Comparison of ENCODE assay signal across 1 cellular context in genomic region chr20:50278684-50279531, GRCh38.
A peak's percentile ranks its signal among the peaks of the same experiment; 100 is the strongest.
TF ChIP-seq lines count a peak whose summit lies in the region.

No MANE protein-coding gene starts in this region.

TF ChIP-seq in K562, 482 proteins besides CTCF, POLR2A, EP300 and RAD21 (continued from another document and continues in another):
- TF ChIP-seq ETV5 (CRISPR knock-in tag; IDR thresholded peaks at IDR 0.05; ENCODE audit: low read depth) (0 out of 2 replicates have a peak, but pooled peaks have one; percentile 37), ZNF175 (CRISPR knock-in tag; IDR thresholded peaks at IDR 0.05; ENCODE audit: low read depth) (no peak), MTA1 (IDR thresholded peaks at IDR 0.05; ENCODE audit: borderline replicate concordance) (0 out of 2 replicates have a peak, but pooled peaks have one; percentile 44), YBX1 (IDR thresholded peaks at IDR 0.05) (no peak), MAFG (tag; conservative IDR thresholded peaks at IDR 0.05) (no peak), MYC (IDR thresholded peaks at IDR 0.05; ENCODE audit: low read depth, low read length) (peak; percentile 56; the same call in 1 of the 2 replicates), MYC (CRISPR knock-in tag; IDR thresholded peaks at IDR 0.05; ENCODE audit: borderline replicate concordance, low read depth) (no peak), ATF1 (CRISPR knock-in tag; IDR thresholded peaks at IDR 0.05) (no peak), ATF1 (tag; IDR thresholded peaks at IDR 0.05) (peak; percentile 58; the same call in 1 of the 2 replicates), ZNF174 (CRISPR knock-in tag; IDR thresholded peaks at IDR 0.05) (no peak), DEAF1 (CRISPR knock-in tag; IDR thresholded peaks at IDR 0.05) (peak; percentile 59), MECOM (CRISPR knock-in tag; IDR thresholded peaks at IDR 0.05) (no peak), ZBTB40 (IDR thresholded peaks at IDR 0.05) (peak; percentile 59; the same call in 1 of the 2 replicates), ZBTB40 (CRISPR knock-in tag; IDR thresholded peaks at IDR 0.05) (no peak), LEF1 (IDR thresholded peaks at IDR 0.05) (no peak), RFX1 (IDR thresholded peaks at IDR 0.05) (0 out of 2 replicates have a peak, but pooled peaks have one; percentile 13), ZBTB7A (IDR thresholded peaks at IDR 0.05; ENCODE audit: borderline replicate concordance, control insufficient read depth, low read depth, low read length) (0 out of 2 replicates have a peak, but pooled peaks have one; percentile 23), EHMT2 (IDR thresholded peaks at IDR 0.05) (no peak), HDAC8 (tag; IDR thresholded peaks at IDR 0.05) (no peak), ATF3 (IDR thresholded peaks at IDR 0.05) (peak; percentile 49), ATF3 (CRISPR knock-in tag; conservative IDR thresholded peaks at IDR 0.05) (peak; percentile 54; the same call in 1 of the 2 replicates), HDAC2 (IDR thresholded peaks at IDR 0.05) (peak; percentile 99), PTBP1 (IDR thresholded peaks at IDR 0.05; ENCODE audit: low read depth, low read length) (peak; percentile 90; the same call in 1 of the 2 replicates), HNRNPLL (IDR thresholded peaks at IDR 0.05; ENCODE audit: low read depth, low read length, poor library complexity, severe bottlenecking) (no peak), VEZF1 (CRISPR knock-in tag; IDR thresholded peaks at IDR 0.05) (peak; percentile 63), ZNF134 (CRISPR knock-in tag; conservative IDR thresholded peaks at IDR 0.05) (no peak), HNRNPL (IDR thresholded peaks at IDR 0.05; ENCODE audit: low read depth, low read length) (no peak), KLF13 (tag; IDR thresholded peaks at IDR 0.05; ENCODE audit: borderline replicate concordance, low read depth) (no peak), LCOR (CRISPR knock-in tag; IDR thresholded peaks at IDR 0.05) (no peak), DLX4 (CRISPR knock-in tag; IDR thresholded peaks at IDR 0.05) (no peak), KAT7 (CRISPR knock-in tag; IDR thresholded peaks at IDR 0.05; ENCODE audit: borderline replicate concordance) (no peak), TCF7L2 (IDR thresholded peaks at IDR 0.05; ENCODE audit: low read depth, low read length) (no peak), KDM1A (IDR thresholded peaks at IDR 0.05) (peak; percentile 97 to 99), ZNF696 (CRISPR knock-in tag; conservative IDR thresholded peaks at IDR 0.05) (no peak), ETV6 (IDR thresholded peaks at IDR 0.05; ENCODE audit: borderline replicate concordance in 1 of 2, low read depth in 2 of 2, low read length in 1 of 2) (no peak), ETV6 (CRISPR knock-in tag; IDR thresholded peaks at IDR 0.05; ENCODE audit: borderline replicate concordance) (no peak), ZBTB11 (CRISPR knock-in tag; IDR thresholded peaks at IDR 0.05) (no peak), ZBTB2 (IDR thresholded peaks at IDR 0.05) (no peak), ETV1 (tag; conservative IDR thresholded peaks at IDR 0.05; ENCODE audit: low read depth) (0 out of 2 replicates have a peak, but pooled peaks have one; percentile 23), MAFK (IDR thresholded peaks at IDR 0.05; ENCODE audit: low read length) (no peak), ZBTB49 (CRISPR knock-in tag; IDR thresholded peaks at IDR 0.05; ENCODE audit: borderline replicate concordance) (no peak), WHSC1 (IDR thresholded peaks at IDR 0.05; ENCODE audit: low read length) (no peak), ZNF511 (CRISPR knock-in tag; IDR thresholded peaks at IDR 0.05) (no peak)
